In the genomic region with DNA sequence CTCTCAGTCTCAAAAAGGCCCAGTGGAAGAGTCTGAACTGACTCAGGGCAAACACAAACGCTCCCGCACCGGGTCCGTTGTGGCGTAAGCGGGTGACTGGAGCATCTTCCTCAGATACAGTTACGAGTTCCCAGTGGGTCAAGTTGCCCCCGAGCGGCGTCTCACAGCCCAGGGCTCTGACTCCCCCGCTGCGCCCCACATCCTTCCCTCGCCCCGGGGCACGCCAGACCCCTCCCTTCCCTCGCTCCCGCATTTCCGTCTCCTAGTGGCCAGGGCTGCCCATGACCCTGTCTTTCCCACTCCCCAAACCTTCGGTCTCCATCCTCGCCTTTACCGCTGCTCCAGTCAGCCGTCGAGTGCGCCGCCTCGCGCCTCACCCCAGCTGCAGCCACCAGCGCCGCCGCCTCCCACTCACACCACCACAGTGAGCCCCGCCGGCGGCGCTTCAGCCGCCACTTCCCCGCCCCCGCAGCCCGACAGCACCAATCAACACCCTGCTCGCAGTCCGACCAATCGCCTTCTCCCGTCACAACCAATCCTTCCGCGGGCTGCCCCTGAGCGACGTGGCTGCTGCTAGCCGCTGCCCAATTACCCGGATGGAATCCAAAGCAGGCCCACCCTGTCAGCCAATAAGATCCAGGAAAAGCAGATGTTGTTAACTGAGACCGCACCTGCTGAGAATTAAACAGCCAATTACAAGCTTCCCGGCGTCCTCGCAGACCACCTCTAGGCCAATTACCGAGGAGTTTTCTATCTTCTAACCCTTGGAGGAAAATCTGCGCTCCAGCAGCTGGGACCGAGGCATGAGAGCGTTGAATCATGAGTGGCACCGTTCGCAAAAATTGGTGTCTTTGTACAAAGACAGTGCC, we compare ENCODE assay signal across 1 cellular context.
TF ChIP-seq lines count a peak whose summit lies in the region.

A gene with protein sequence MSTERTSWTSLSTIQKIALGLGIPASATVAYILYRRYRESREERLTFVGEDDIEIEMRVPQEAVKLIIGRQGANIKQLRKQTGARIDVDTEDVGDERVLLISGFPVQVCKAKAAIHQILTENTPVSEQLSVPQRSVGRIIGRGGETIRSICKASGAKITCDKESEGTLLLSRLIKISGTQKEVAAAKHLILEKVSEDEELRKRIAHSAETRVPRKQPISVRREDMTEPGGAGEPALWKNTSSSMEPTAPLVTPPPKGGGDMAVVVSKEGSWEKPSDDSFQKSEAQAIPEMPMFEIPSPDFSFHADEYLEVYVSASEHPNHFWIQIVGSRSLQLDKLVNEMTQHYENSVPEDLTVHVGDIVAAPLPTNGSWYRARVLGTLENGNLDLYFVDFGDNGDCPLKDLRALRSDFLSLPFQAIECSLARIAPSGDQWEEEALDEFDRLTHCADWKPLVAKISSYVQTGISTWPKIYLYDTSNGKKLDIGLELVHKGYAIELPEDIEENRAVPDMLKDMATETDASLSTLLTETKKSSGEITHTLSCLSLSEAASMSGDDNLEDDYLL (minus strand): TSS at position 430 of the 869 bp plus-strand sequence. CDS start 7,478 bp downstream, outside the sequence.

TF ChIP-seq in WTC11, 78 proteins besides CTCF, POLR2A, EP300 and RAD21 (continued from another document and continues in another):
- TF ChIP-seq, protein P1, sequence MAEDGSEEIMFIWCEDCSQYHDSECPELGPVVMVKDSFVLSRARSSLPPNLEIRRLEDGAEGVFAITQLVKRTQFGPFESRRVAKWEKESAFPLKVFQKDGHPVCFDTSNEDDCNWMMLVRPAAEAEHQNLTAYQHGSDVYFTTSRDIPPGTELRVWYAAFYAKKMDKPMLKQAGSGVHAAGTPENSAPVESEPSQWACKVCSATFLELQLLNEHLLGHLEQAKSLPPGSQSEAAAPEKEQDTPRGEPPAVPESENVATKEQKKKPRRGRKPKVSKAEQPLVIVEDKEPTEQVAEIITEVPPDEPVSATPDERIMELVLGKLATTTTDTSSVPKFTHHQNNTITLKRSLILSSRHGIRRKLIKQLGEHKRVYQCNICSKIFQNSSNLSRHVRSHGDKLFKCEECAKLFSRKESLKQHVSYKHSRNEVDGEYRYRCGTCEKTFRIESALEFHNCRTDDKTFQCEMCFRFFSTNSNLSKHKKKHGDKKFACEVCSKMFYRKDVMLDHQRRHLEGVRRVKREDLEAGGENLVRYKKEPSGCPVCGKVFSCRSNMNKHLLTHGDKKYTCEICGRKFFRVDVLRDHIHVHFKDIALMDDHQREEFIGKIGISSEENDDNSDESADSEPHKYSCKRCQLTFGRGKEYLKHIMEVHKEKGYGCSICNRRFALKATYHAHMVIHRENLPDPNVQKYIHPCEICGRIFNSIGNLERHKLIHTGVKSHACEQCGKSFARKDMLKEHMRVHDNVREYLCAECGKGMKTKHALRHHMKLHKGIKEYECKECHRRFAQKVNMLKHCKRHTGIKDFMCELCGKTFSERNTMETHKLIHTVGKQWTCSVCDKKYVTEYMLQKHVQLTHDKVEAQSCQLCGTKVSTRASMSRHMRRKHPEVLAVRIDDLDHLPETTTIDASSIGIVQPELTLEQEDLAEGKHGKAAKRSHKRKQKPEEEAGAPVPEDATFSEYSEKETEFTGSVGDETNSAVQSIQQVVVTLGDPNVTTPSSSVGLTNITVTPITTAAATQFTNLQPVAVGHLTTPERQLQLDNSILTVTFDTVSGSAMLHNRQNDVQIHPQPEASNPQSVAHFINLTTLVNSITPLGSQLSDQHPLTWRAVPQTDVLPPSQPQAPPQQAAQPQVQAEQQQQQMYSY (CRISPR knock-in tag; IDR thresholded peaks at IDR 0.05), result no peak
- TF ChIP-seq, protein P2, sequence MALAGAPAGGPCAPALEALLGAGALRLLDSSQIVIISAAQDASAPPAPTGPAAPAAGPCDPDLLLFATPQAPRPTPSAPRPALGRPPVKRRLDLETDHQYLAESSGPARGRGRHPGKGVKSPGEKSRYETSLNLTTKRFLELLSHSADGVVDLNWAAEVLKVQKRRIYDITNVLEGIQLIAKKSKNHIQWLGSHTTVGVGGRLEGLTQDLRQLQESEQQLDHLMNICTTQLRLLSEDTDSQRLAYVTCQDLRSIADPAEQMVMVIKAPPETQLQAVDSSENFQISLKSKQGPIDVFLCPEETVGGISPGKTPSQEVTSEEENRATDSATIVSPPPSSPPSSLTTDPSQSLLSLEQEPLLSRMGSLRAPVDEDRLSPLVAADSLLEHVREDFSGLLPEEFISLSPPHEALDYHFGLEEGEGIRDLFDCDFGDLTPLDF (CRISPR knock-in tag; IDR thresholded peaks at IDR 0.05), result no peak
- TF ChIP-seq, protein P3, sequence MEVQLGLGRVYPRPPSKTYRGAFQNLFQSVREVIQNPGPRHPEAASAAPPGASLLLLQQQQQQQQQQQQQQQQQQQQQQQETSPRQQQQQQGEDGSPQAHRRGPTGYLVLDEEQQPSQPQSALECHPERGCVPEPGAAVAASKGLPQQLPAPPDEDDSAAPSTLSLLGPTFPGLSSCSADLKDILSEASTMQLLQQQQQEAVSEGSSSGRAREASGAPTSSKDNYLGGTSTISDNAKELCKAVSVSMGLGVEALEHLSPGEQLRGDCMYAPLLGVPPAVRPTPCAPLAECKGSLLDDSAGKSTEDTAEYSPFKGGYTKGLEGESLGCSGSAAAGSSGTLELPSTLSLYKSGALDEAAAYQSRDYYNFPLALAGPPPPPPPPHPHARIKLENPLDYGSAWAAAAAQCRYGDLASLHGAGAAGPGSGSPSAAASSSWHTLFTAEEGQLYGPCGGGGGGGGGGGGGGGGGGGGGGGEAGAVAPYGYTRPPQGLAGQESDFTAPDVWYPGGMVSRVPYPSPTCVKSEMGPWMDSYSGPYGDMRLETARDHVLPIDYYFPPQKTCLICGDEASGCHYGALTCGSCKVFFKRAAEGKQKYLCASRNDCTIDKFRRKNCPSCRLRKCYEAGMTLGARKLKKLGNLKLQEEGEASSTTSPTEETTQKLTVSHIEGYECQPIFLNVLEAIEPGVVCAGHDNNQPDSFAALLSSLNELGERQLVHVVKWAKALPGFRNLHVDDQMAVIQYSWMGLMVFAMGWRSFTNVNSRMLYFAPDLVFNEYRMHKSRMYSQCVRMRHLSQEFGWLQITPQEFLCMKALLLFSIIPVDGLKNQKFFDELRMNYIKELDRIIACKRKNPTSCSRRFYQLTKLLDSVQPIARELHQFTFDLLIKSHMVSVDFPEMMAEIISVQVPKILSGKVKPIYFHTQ (CRISPR knock-in tag; IDR thresholded peaks at IDR 0.05), result no peak
- TF ChIP-seq ZNF317 (CRISPR knock-in tag; IDR thresholded peaks at IDR 0.05; ENCODE audit: borderline replicate concordance, low read depth), result peak; percentile 36; the same call in 1 of the 2 replicates
- no peak; the same call in 1 of the 2 replicates for TF ChIP-seq GABPB1 (CRISPR knock-in tag; IDR thresholded peaks at IDR 0.05)
- no peak for TF ChIP-seq NR2C2 (CRISPR knock-in tag; IDR thresholded peaks at IDR 0.05)
- TF ChIP-seq CBFB (CRISPR knock-in tag; IDR thresholded peaks at IDR 0.05; ENCODE audit: low read depth), result no peak
- TF ChIP-seq JUN (CRISPR knock-in tag; IDR thresholded peaks at IDR 0.05), result peak; percentile 77
- no peak for TF ChIP-seq NR3C1 (CRISPR knock-in tag; conservative IDR thresholded peaks at IDR 0.05; ENCODE audit: low read depth)
- TF ChIP-seq, protein P4, sequence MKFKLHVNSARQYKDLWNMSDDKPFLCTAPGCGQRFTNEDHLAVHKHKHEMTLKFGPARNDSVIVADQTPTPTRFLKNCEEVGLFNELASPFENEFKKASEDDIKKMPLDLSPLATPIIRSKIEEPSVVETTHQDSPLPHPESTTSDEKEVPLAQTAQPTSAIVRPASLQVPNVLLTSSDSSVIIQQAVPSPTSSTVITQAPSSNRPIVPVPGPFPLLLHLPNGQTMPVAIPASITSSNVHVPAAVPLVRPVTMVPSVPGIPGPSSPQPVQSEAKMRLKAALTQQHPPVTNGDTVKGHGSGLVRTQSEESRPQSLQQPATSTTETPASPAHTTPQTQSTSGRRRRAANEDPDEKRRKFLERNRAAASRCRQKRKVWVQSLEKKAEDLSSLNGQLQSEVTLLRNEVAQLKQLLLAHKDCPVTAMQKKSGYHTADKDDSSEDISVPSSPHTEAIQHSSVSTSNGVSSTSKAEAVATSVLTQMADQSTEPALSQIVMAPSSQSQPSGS (CRISPR knock-in tag; IDR thresholded peaks at IDR 0.05; ENCODE audit: borderline replicate concordance, low read depth), result no peak
- TF ChIP-seq HMGA2 (CRISPR knock-in tag; IDR thresholded peaks at IDR 0.05), result no peak
- TF ChIP-seq ZNF232 (CRISPR knock-in tag; IDR thresholded peaks at IDR 0.05), result 0 out of 2 replicates have a peak, but pooled peaks have one; percentile 12
- TF ChIP-seq, protein P5, sequence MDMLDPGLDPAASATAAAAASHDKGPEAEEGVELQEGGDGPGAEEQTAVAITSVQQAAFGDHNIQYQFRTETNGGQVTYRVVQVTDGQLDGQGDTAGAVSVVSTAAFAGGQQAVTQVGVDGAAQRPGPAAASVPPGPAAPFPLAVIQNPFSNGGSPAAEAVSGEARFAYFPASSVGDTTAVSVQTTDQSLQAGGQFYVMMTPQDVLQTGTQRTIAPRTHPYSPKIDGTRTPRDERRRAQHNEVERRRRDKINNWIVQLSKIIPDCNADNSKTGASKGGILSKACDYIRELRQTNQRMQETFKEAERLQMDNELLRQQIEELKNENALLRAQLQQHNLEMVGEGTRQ (CRISPR knock-in tag; IDR thresholded peaks at IDR 0.05), result no peak
- no peak for TF ChIP-seq GTF2I (CRISPR knock-in tag; conservative IDR thresholded peaks at IDR 0.05)
- no peak for TF ChIP-seq ZNF121 (CRISPR knock-in tag; IDR thresholded peaks at IDR 0.05)
- TF ChIP-seq, protein P6, sequence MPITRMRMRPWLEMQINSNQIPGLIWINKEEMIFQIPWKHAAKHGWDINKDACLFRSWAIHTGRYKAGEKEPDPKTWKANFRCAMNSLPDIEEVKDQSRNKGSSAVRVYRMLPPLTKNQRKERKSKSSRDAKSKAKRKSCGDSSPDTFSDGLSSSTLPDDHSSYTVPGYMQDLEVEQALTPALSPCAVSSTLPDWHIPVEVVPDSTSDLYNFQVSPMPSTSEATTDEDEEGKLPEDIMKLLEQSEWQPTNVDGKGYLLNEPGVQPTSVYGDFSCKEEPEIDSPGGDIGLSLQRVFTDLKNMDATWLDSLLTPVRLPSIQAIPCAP (CRISPR knock-in tag; IDR thresholded peaks at IDR 0.05), result no peak
- no peak for TF ChIP-seq FOXJ3 (CRISPR knock-in tag; IDR thresholded peaks at IDR 0.05; ENCODE audit: borderline replicate concordance)
- TF ChIP-seq RORB (CRISPR knock-in tag; IDR thresholded peaks at IDR 0.05), result no peak
- no peak for TF ChIP-seq NFATC4 (CRISPR knock-in tag; IDR thresholded peaks at IDR 0.05)
- no peak for TF ChIP-seq TP53 (CRISPR knock-in tag; IDR thresholded peaks at IDR 0.05)
- TF ChIP-seq, protein P7, sequence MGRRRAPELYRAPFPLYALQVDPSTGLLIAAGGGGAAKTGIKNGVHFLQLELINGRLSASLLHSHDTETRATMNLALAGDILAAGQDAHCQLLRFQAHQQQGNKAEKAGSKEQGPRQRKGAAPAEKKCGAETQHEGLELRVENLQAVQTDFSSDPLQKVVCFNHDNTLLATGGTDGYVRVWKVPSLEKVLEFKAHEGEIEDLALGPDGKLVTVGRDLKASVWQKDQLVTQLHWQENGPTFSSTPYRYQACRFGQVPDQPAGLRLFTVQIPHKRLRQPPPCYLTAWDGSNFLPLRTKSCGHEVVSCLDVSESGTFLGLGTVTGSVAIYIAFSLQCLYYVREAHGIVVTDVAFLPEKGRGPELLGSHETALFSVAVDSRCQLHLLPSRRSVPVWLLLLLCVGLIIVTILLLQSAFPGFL (CRISPR knock-in tag; IDR thresholded peaks at IDR 0.05; ENCODE audit: borderline replicate concordance), result no peak
- no peak for TF ChIP-seq PRRX2 (CRISPR knock-in tag; IDR thresholded peaks at IDR 0.05)
- TF ChIP-seq FOXP1 (CRISPR knock-in tag; IDR thresholded peaks at IDR 0.05; ENCODE audit: borderline replicate concordance), result peak; percentile 84
- TF ChIP-seq, protein P8, sequence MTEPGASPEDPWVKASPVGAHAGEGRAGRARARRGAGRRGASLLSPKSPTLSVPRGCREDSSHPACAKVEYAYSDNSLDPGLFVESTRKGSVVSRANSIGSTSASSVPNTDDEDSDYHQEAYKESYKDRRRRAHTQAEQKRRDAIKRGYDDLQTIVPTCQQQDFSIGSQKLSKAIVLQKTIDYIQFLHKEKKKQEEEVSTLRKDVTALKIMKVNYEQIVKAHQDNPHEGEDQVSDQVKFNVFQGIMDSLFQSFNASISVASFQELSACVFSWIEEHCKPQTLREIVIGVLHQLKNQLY (CRISPR knock-in tag; IDR thresholded peaks at IDR 0.05), result no peak
- TF ChIP-seq NFYB (CRISPR knock-in tag; conservative IDR thresholded peaks at IDR 0.05; ENCODE audit: low read depth), result peak; percentile 95
- TF ChIP-seq, protein P9, sequence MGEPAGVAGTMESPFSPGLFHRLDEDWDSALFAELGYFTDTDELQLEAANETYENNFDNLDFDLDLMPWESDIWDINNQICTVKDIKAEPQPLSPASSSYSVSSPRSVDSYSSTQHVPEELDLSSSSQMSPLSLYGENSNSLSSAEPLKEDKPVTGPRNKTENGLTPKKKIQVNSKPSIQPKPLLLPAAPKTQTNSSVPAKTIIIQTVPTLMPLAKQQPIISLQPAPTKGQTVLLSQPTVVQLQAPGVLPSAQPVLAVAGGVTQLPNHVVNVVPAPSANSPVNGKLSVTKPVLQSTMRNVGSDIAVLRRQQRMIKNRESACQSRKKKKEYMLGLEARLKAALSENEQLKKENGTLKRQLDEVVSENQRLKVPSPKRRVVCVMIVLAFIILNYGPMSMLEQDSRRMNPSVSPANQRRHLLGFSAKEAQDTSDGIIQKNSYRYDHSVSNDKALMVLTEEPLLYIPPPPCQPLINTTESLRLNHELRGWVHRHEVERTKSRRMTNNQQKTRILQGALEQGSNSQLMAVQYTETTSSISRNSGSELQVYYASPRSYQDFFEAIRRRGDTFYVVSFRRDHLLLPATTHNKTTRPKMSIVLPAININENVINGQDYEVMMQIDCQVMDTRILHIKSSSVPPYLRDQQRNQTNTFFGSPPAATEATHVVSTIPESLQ (CRISPR knock-in tag; IDR thresholded peaks at IDR 0.05), result no peak
- TF ChIP-seq KAT7 (CRISPR knock-in tag; IDR thresholded peaks at IDR 0.05; ENCODE audit: borderline replicate concordance), result no peak
- TF ChIP-seq, protein P10, sequence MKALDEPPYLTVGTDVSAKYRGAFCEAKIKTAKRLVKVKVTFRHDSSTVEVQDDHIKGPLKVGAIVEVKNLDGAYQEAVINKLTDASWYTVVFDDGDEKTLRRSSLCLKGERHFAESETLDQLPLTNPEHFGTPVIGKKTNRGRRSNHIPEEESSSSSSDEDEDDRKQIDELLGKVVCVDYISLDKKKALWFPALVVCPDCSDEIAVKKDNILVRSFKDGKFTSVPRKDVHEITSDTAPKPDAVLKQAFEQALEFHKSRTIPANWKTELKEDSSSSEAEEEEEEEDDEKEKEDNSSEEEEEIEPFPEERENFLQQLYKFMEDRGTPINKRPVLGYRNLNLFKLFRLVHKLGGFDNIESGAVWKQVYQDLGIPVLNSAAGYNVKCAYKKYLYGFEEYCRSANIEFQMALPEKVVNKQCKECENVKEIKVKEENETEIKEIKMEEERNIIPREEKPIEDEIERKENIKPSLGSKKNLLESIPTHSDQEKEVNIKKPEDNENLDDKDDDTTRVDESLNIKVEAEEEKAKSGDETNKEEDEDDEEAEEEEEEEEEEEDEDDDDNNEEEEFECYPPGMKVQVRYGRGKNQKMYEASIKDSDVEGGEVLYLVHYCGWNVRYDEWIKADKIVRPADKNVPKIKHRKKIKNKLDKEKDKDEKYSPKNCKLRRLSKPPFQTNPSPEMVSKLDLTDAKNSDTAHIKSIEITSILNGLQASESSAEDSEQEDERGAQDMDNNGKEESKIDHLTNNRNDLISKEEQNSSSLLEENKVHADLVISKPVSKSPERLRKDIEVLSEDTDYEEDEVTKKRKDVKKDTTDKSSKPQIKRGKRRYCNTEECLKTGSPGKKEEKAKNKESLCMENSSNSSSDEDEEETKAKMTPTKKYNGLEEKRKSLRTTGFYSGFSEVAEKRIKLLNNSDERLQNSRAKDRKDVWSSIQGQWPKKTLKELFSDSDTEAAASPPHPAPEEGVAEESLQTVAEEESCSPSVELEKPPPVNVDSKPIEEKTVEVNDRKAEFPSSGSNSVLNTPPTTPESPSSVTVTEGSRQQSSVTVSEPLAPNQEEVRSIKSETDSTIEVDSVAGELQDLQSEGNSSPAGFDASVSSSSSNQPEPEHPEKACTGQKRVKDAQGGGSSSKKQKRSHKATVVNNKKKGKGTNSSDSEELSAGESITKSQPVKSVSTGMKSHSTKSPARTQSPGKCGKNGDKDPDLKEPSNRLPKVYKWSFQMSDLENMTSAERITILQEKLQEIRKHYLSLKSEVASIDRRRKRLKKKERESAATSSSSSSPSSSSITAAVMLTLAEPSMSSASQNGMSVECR (CRISPR knock-in tag; IDR thresholded peaks at IDR 0.05; ENCODE audit: borderline replicate concordance), result peak; percentile 90; the same call in 1 of the 2 replicates
